ENCODE assay signal across 8 cellular contexts in the genomic region with DNA sequence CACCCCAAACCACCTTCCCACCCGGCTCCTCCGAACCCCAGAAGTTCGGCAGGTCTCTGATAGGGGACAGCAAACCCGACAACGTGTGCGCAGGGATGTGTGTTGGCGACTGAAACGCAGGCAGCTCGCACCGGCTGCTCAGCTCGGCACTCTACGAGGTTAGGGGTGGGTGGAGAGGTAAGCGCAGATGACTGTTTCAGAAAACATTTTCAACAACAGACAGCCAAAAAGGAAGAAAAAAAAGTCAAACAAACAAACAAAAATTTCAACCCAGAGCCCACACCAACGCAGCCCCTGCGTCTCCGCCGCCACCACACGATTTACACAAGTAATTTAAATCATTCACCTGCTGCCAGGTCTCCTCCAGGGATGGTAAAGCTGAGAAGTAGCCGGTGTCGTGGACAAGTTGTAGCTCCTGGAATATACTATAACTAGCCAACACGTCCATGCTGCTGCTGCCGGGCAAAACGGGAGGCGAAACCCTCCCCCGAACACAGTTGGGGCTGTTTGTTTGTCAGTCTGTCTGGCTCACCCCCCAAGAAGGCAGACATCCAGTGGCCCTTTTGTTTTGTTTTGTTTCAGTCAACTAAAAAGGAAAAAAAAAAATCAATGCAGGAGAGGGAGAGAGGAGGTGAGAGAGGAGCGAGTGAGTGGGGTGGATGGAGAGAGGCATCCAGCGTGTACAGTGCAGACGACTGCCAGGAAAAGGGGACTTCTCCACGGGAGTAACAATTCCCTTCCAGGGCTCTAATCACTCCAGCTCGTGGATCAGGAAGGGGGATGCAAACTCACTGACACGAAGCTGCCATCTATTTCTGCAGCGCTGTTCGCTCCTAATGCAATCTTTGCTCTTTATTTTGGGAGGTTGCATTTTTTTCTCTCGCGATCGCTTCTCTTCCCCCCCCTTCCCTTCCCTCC. TPM values are rescaled to one million over a fixed set of nuclear protein-coding genes. Genes with fewer than 3 reads are reported as not detected.
DNase-seq lines count a peak whose midpoint lies in the region; ATAC-seq and TF ChIP-seq lines count a peak whose summit lies in the region.

A gene (minus strand): TSS at position 828 of the 918 bp plus-strand sequence. CDS start 380 bp downstream, at position 448.

- no peaks in the 10 kb centered on the region for H3K27me3 ChIP-seq in ACC112 (ENCODE audit: insufficient read depth, low read length)
- no peaks in the 10 kb centered on the region for H3K27me3 ChIP-seq in osteoblast (ENCODE audit: insufficient read depth, low read length)
- no peaks in the 10 kb centered on the region for H3K27me3 ChIP-seq in upper lobe of left lung

- H3K4me2 ChIP-seq in osteoblast (ENCODE audit: insufficient read depth, low read length) = peak within 1 kb of the TSS; percentile 95

- H3K27ac ChIP-seq in ACC112 (ENCODE audit: low read depth, low read length) (peak within 1 kb of the TSS; percentile 97), RWPE1 (peak within 1 kb of the TSS; percentile 98), osteoblast (ENCODE audit: low read depth, low read length) (peak within 1 kb of the TSS; percentile 98), upper lobe of left lung (peak within 1 kb of the TSS; percentile 100)

- no peak within 1 kb of the TSS for H2AFZ ChIP-seq in ACC112 (ENCODE audit: low read length, unreplicated experiment)
- H2AFZ ChIP-seq in osteoblast (ENCODE audit: low read length) = no peak within 1 kb of the TSS

- no peaks in the 10 kb centered on the region for H3K36me3 Mint-ChIP-seq in activated naive CD8-positive, alpha-beta T cell treated with anti-CD3 and anti-CD28 coated beads for 36 hours

- H3K36me3 ChIP-seq in ACC112 (ENCODE audit: insufficient read depth, low read length) (peaks cover 4% of the 10 kb centered on the region; the same call in 1 of the 2 replicates), osteoblast (ENCODE audit: insufficient read depth, low read length) (peaks cover 8% of the 10 kb centered on the region), upper lobe of left lung (no peaks in the 10 kb centered on the region)

- POLR2A ChIA-PET in RWPE1 (lab: Yijun Ruan, JAX; ENCODE audit: low non-redundant PET) = interaction anchor here (0.7 to 1.8 kb wide), 7 partner anchors 9 to 243 kb away, joined by 3 to 19 read pairs (median 4); no protein-coding TSS in a partner anchor

- peaks cover 56% of the 10 kb centered on the region for H3K4me1 Mint-ChIP-seq in activated naive CD8-positive, alpha-beta T cell treated with anti-CD3 and anti-CD28 coated beads for 36 hours

- TF ChIP-seq POLR2A in upper lobe of left lung (IDR thresholded peaks at IDR 0.05) = peak in 3 of 4 donors; percentile 8 to 18 (median 12)

- H3K27ac Mint-ChIP-seq in activated naive CD8-positive, alpha-beta T cell treated with anti-CD3 and anti-CD28 coated beads for 36 hours = peak within 1 kb of the TSS; percentile 96

- H3K27me3 Mint-ChIP-seq in activated naive CD8-positive, alpha-beta T cell treated with anti-CD3 and anti-CD28 coated beads for 36 hours = no peaks in the 10 kb centered on the region

- H3K9me3 ChIP-seq in osteoblast (ENCODE audit: low read depth, low read length) = no peaks in the 10 kb centered on the region
- H3K9me3 ChIP-seq in upper lobe of left lung = no peaks in the 10 kb centered on the region

- peaks cover 42% of the 10 kb centered on the region for H3K4me1 ChIP-seq in ACC112 (ENCODE audit: control insufficient read depth, insufficient read depth, low read length, unreplicated experiment)
- H3K4me1 ChIP-seq in osteoblast (ENCODE audit: insufficient read depth, low read length) = peaks cover 40% of the 10 kb centered on the region
- peaks cover 37 to 39% (median 38%) of the 10 kb centered on the region in 4 donors for H3K4me1 ChIP-seq in upper lobe of left lung

- H3K79me2 ChIP-seq in ACC112 (ENCODE audit: control insufficient read depth, insufficient read depth, low read length, unreplicated experiment) = peaks cover 61% of the 10 kb centered on the region
- peaks cover 53% of the 10 kb centered on the region for H3K79me2 ChIP-seq in osteoblast (ENCODE audit: insufficient read depth, low read length)

- H3K4me3 Mint-ChIP-seq in activated naive CD8-positive, alpha-beta T cell treated with anti-CD3 and anti-CD28 coated beads for 36 hours = peak within 1 kb of the TSS; percentile 90

- peaks cover 31% of the 10 kb centered on the region for H4K20me1 ChIP-seq in osteoblast (ENCODE audit: insufficient read depth, low read length)

- intact Hi-C loops in head of caudate nucleus (cut with DNase I) = loop anchor here (5.0 to 10.0 kb wide), 5 partner anchors 53 to 307 kb away; no protein-coding TSS in a partner anchor

- no peaks in the 10 kb centered on the region for H3K9me3 Mint-ChIP-seq in activated naive CD8-positive, alpha-beta T cell treated with anti-CD3 and anti-CD28 coated beads for 36 hours

- H3K4me3 ChIP-seq in ACC112 (ENCODE audit: low read depth, low read length) = peak within 1 kb of the TSS; percentile 88
- H3K4me3 ChIP-seq in osteoblast (ENCODE audit: insufficient read depth, low read length) = peak within 1 kb of the TSS; percentile 82
- H3K4me3 ChIP-seq in upper lobe of left lung = peak within 1 kb of the TSS; percentile 59 to 69 (median 66)

- DNase-seq in RWPE1 (ENCODE audit: low spot score) = no peak
- peak; percentile 65 for DNase-seq in activated naive CD8-positive, alpha-beta T cell treated with anti-CD3 and anti-CD28 coated beads for 36 hours
- DNase-seq in head of caudate nucleus = peak; percentile 37 to 85 (median 68)
- peak; percentile 87 for DNase-seq in osteoblast (ENCODE audit: insufficient read length, low spot score, missing footprints)
- peak; percentile 54 to 70 for DNase-seq in upper lobe of left lung

- CTCF ChIA-PET in RWPE1 (lab: Yijun Ruan, JAX) = interaction anchor here (0.6 to 1.8 kb wide), 3 partner anchors 75 to 311 kb away, joined by 3 to 6 read pairs (median 4); no protein-coding TSS in a partner anchor

- 0% methylated on average over 35 to 36 of the region's 36 CpGs for WGBS in upper lobe of left lung, 2 donors

- TF ChIP-seq EP300 in upper lobe of left lung (IDR thresholded peaks at IDR 0.05) = no peak

- TF ChIP-seq CTCF in RWPE1 (conservative IDR thresholded peaks at IDR 0.05; ENCODE audit: low read depth) (no peak), osteoblast (IDR thresholded peaks at IDR 0.05; ENCODE audit: extremely low read depth, low read depth, low read length) (no peak), upper lobe of left lung (IDR thresholded peaks at IDR 0.05) (no peak)

- ATAC-seq in GM21723 (IDR thresholded peaks at IDR 0.05; ENCODE audit: unreplicated experiment) (peak; percentile 14), upper lobe of left lung (ENCODE audit: low FRiP score in 2 of 2) (peak; percentile 24 to 38), HG03457 (IDR thresholded peaks at IDR 0.05; ENCODE audit: unreplicated experiment) (no peak)

RNA-seq across cellular contexts. Expression of the gene that starts here (rescaled TPM):
- 10 to 100 TPM in 1 of 2 experiments, 1 to 10 TPM in 1; 8.2 to 10.1 TPM for total RNA-seq in activated naive CD8-positive, alpha-beta T cell treated with anti-CD3 and anti-CD28 coated beads for 36 hours
- total RNA-seq in osteoblast = 31.1 and 38.9 TPM in 2 replicates
- total RNA-seq in upper lobe of left lung = 10 to 100 TPM; 15.4 to 50.5 (median 22.4) TPM
